Comparison of ENCODE assay signal across 8 cellular contexts in genomic region chr6:75266716-75267291, GRCh38. TPM values are rescaled to one million over a fixed set of nuclear protein-coding genes. Genes with fewer than 3 reads are reported as not detected.
A peak's percentile ranks its signal among the peaks of the same experiment; 100 is the strongest.
DNase-seq lines count a peak whose midpoint lies in the region; ATAC-seq and TF ChIP-seq lines count a peak whose summit lies in the region.

No MANE protein-coding gene starts in this region.

- POLR2A ChIA-PET in OCI-LY7 (lab: Charles Lee): interaction anchor here (0.5 to 1.2 kb wide), 8 partner anchors 12 to 446 kb away, joined by 3 to 6 read pairs (median 3); partner anchors contain the start of gene COX7A2

- H3K4me3 Mint-ChIP-seq in effector memory CD8-positive, alpha-beta T cell: peak overlapping the region in 1 of 2 donors; percentile 28

- peaks cover 46% of the 10 kb centered on the region for H3K79me2 ChIP-seq in OCI-LY7 (ENCODE audit: insufficient read depth, low read depth, low read length)

- H3K4me1 ChIP-seq in OCI-LY7 (ENCODE audit: insufficient read depth, low read length, poor library complexity, severe bottlenecking): no peaks in the 10 kb centered on the region

- H4K20me1 ChIP-seq in OCI-LY7 (ENCODE audit: insufficient read depth, low read length): 0 out of 2 replicates have a peak, but pooled peaks cover 14% of the 10 kb centered on the region

- intact Hi-C loops in OCI-LY7 (cut with micrococcal nuclease; ENCODE audit: unreplicated experiment): loop anchor here (2.0 kb wide), 1 partner anchor 260 kb away; no protein-coding TSS in a partner anchor

- peaks cover 18% of the 10 kb centered on the region for H3K36me3 Mint-ChIP-seq in effector memory CD8-positive, alpha-beta T cell (ENCODE audit: insufficient read depth)

- H3K36me3 ChIP-seq in OCI-LY7 (ENCODE audit: insufficient read depth, low read length): peaks cover 51% of the 10 kb centered on the region

- no peak overlapping the region for H3K27ac ChIP-seq in OCI-LY7 (ENCODE audit: low read depth, low read length, poor library complexity, severe bottlenecking)

- peaks cover 9 to 45% of the 10 kb centered on the region in 2 donors for H3K4me1 Mint-ChIP-seq in effector memory CD8-positive, alpha-beta T cell (ENCODE audit: low read depth in 2 of 2)

- no peaks in the 10 kb centered on the region for H3K9me2 ChIP-seq in OCI-LY7 (ENCODE audit: insufficient read depth, low read length)

- ATAC-seq in GM19372 (IDR thresholded peaks at IDR 0.05; ENCODE audit: low read depth, unreplicated experiment): peak; percentile 75
- peak; percentile 76 for ATAC-seq in HG03378 (IDR thresholded peaks at IDR 0.05; ENCODE audit: unreplicated experiment)
- ATAC-seq in effector memory CD8-positive, alpha-beta T cell (replicated peaks): peak; percentile 76

- TF ChIP-seq CTCF in OCI-LY7 (conservative IDR thresholded peaks at IDR 0.05; ENCODE audit: low read length): peak; percentile 97

- H3K4me2 ChIP-seq in OCI-LY7 (ENCODE audit: low read length): no peak overlapping the region

- no peak overlapping the region for H3K27ac Mint-ChIP-seq in effector memory CD8-positive, alpha-beta T cell

- peak; percentile 72 for DNase-seq in DMS53 treated with DMSO at 0.1 percent for 48 hours (lab: John Stamatoyannopoulos, UW; ENCODE audit: unreplicated experiment)
- DNase-seq in OCI-LY7 (ENCODE audit: low spot score): peak; percentile 63
- DNase-seq in effector memory CD8-positive, alpha-beta T cell: no peak
- peak; percentile 67 for DNase-seq in midbrain (lab: John Stamatoyannopoulos, UW)
- no peak for DNase-seq in effector CD8-positive, alpha-beta T cell (lab: John Stamatoyannopoulos, UW)
- DNase-seq in NK-92 (lab: John Stamatoyannopoulos, UW; ENCODE audit: unreplicated experiment): no peak

- CTCF ChIA-PET in OCI-LY7 (lab: Charles Lee; ENCODE audit: unreplicated experiment): no interaction called here

- no peaks in the 10 kb centered on the region for H3K27me3 Mint-ChIP-seq in effector memory CD8-positive, alpha-beta T cell

- H3K4me3 ChIP-seq in OCI-LY7 (ENCODE audit: low read depth, low read length, poor library complexity, severe bottlenecking): no peak overlapping the region

- no peaks in the 10 kb centered on the region for H3K9me3 Mint-ChIP-seq in effector memory CD8-positive, alpha-beta T cell

- H2AFZ ChIP-seq in OCI-LY7 (ENCODE audit: low read length): no peak overlapping the region

- H3K9me3 ChIP-seq in OCI-LY7 (ENCODE audit: low read length): peaks cover 3% of the 10 kb centered on the region; the same call in 1 of the 2 replicates

- no TSS peak for BruUV-seq in OCI-LY7 (replicated peaks; lab: Mats Ljungman, UMichigan)

RNA-seq across cellular contexts. Expression of gene TMEM30A, which starts 17.8 kb away (rescaled TPM):
- 16.4 and 18.2 TPM in 2 replicates for total RNA-seq in OCI-LY7 (2014; rRNA removed; shearing (Covaris generic))
- total RNA-seq in OCI-LY7 (2022): 31.2 and 32.1 TPM in 2 replicates

RNA-seq across cellular contexts. Expression of gene COX7A2, which starts 23.2 kb away (rescaled TPM):
- total RNA-seq in OCI-LY7 (2014; rRNA removed; shearing (Covaris generic)): 133 and 210 TPM in 2 replicates
- 403 and 421 TPM in 2 replicates for total RNA-seq in OCI-LY7 (2022)

Comparison
In these comparisons a context has a peak if more than half of its experiments do, and no peak if none do; other contexts are left out.
1. DNase-seq: peak in DMS53 treated with DMSO at 0.1 percent for 48 hours (single experiment), OCI-LY7 (single experiment) and midbrain (single experiment); none in effector memory CD8-positive, alpha-beta T cell (0 of 3), effector CD8-positive, alpha-beta T cell (single experiment) and NK-92 (single experiment).
2. Peak in every context shown above with its lines, with median percentiles within 50 percentile points of each other: ATAC-seq.